In the genomic region with DNA sequence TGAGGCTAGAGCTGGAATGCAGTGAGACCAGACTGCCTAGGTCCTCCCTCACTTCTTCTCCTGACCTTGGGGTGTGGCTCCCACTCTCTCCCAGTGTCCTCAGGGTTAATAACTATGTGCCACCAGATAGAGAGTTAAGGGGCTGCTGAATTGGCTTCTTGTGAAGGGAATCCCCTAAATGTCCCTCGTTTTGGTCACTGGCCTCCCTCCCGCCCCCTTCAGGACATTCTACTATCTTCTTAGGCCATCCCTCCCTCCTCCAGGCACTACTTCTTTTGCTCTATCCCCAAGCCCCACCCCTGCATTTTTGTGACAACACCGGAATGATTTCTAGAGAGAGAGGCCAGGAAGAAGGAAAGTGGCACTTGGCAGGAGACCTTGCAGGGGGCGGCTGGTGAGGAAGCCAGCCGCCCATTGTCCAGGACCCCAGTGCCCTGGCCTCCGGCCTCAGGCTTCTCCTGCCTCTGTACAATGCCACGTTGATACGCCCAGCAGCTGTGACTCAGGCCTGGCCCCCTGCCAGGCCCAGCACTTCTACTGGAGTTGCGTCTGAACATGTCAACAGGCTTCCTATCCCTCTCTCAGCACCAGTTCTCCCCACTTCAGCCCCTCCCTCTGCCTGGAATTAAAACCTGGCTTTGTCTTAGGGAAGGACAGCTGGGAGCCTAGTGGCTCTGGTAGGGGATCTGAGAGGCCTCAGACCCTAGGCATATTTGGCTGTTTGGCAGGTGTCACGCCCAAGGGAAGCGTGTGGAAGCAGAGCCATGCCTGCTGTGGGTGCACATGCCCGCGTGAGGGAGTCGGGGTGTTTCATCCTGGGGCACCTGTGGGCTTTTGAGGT, we compare ENCODE assay signal across 1 cellular context.
TF ChIP-seq lines count a peak whose summit lies in the region.

No MANE protein-coding gene starts in this region.

TF ChIP-seq in K562, 482 proteins besides CTCF, POLR2A, EP300 and RAD21 (continued from another document and continues in another):
- TF ChIP-seq, protein P1, sequence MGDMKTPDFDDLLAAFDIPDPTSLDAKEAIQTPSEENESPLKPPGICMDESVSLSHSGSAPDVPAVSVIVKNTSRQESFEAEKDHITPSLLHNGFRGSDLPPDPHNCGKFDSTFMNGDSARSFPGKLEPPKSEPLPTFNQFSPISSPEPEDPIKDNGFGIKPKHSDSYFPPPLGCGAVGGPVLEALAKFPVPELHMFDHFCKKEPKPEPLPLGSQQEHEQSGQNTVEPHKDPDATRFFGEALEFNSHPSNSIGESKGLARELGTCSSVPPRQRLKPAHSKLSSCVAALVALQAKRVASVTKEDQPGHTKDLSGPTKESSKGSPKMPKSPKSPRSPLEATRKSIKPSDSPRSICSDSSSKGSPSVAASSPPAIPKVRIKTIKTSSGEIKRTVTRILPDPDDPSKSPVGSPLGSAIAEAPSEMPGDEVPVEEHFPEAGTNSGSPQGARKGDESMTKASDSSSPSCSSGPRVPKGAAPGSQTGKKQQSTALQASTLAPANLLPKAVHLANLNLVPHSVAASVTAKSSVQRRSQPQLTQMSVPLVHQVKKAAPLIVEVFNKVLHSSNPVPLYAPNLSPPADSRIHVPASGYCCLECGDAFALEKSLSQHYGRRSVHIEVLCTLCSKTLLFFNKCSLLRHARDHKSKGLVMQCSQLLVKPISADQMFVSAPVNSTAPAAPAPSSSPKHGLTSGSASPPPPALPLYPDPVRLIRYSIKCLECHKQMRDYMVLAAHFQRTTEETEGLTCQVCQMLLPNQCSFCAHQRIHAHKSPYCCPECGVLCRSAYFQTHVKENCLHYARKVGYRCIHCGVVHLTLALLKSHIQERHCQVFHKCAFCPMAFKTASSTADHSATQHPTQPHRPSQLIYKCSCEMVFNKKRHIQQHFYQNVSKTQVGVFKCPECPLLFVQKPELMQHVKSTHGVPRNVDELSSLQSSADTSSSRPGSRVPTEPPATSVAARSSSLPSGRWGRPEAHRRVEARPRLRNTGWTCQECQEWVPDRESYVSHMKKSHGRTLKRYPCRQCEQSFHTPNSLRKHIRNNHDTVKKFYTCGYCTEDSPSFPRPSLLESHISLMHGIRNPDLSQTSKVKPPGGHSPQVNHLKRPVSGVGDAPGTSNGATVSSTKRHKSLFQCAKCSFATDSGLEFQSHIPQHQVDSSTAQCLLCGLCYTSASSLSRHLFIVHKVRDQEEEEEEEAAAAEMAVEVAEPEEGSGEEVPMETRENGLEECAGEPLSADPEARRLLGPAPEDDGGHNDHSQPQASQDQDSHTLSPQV (IDR thresholded peaks at IDR 0.05), result peak; percentile 87
- no peak for TF ChIP-seq CBX2 (IDR thresholded peaks at IDR 0.05; ENCODE audit: insufficient read depth, low read length, poor library complexity, severe bottlenecking)
- TF ChIP-seq, protein P2, sequence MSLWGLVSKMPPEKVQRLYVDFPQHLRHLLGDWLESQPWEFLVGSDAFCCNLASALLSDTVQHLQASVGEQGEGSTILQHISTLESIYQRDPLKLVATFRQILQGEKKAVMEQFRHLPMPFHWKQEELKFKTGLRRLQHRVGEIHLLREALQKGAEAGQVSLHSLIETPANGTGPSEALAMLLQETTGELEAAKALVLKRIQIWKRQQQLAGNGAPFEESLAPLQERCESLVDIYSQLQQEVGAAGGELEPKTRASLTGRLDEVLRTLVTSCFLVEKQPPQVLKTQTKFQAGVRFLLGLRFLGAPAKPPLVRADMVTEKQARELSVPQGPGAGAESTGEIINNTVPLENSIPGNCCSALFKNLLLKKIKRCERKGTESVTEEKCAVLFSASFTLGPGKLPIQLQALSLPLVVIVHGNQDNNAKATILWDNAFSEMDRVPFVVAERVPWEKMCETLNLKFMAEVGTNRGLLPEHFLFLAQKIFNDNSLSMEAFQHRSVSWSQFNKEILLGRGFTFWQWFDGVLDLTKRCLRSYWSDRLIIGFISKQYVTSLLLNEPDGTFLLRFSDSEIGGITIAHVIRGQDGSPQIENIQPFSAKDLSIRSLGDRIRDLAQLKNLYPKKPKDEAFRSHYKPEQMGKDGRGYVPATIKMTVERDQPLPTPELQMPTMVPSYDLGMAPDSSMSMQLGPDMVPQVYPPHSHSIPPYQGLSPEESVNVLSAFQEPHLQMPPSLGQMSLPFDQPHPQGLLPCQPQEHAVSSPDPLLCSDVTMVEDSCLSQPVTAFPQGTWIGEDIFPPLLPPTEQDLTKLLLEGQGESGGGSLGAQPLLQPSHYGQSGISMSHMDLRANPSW (CRISPR knock-in tag; IDR thresholded peaks at IDR 0.05), result no peak
- peak; percentile 63 for TF ChIP-seq NFIX (CRISPR knock-in tag; IDR thresholded peaks at IDR 0.05; ENCODE audit: low read depth)
- TF ChIP-seq ARID2 (IDR thresholded peaks at IDR 0.05), result no peak
- no peak for TF ChIP-seq HDAC8 (tag; IDR thresholded peaks at IDR 0.05)
- no peak for TF ChIP-seq NFXL1 (CRISPR knock-in tag; IDR thresholded peaks at IDR 0.05)
- no peak for TF ChIP-seq ZKSCAN3 (CRISPR knock-in tag; IDR thresholded peaks at IDR 0.05)
- TF ChIP-seq, protein P3, sequence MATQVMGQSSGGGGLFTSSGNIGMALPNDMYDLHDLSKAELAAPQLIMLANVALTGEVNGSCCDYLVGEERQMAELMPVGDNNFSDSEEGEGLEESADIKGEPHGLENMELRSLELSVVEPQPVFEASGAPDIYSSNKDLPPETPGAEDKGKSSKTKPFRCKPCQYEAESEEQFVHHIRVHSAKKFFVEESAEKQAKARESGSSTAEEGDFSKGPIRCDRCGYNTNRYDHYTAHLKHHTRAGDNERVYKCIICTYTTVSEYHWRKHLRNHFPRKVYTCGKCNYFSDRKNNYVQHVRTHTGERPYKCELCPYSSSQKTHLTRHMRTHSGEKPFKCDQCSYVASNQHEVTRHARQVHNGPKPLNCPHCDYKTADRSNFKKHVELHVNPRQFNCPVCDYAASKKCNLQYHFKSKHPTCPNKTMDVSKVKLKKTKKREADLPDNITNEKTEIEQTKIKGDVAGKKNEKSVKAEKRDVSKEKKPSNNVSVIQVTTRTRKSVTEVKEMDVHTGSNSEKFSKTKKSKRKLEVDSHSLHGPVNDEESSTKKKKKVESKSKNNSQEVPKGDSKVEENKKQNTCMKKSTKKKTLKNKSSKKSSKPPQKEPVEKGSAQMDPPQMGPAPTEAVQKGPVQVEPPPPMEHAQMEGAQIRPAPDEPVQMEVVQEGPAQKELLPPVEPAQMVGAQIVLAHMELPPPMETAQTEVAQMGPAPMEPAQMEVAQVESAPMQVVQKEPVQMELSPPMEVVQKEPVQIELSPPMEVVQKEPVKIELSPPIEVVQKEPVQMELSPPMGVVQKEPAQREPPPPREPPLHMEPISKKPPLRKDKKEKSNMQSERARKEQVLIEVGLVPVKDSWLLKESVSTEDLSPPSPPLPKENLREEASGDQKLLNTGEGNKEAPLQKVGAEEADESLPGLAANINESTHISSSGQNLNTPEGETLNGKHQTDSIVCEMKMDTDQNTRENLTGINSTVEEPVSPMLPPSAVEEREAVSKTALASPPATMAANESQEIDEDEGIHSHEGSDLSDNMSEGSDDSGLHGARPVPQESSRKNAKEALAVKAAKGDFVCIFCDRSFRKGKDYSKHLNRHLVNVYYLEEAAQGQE (CRISPR knock-in tag; IDR thresholded peaks at IDR 0.05; ENCODE audit: low read depth), result no peak
- no peak for TF ChIP-seq EZH2 (IDR thresholded peaks at IDR 0.05; ENCODE audit: borderline replicate concordance, low read depth, low read length)
- no peak for TF ChIP-seq RHOXF2B (CRISPR knock-in tag; conservative IDR thresholded peaks at IDR 0.05)
- TF ChIP-seq DDX20 (tag; IDR thresholded peaks at IDR 0.05; ENCODE audit: low read depth), result no peak
- TF ChIP-seq BMI1 (IDR thresholded peaks at IDR 0.05; ENCODE audit: low read length), result no peak
- TF ChIP-seq BDP1 (IDR thresholded peaks at IDR 0.05; ENCODE audit: insufficient read depth, insufficient read length), result no peak
- no peak for TF ChIP-seq POLR2AphosphoS5 (IDR thresholded peaks at IDR 0.05; ENCODE audit: control insufficient read depth, insufficient read depth, low read depth, low read length)
- peak; percentile 86 for TF ChIP-seq MYNN (IDR thresholded peaks at IDR 0.05)
- no peak for TF ChIP-seq MYNN (CRISPR knock-in tag; IDR thresholded peaks at IDR 0.05)
- TF ChIP-seq, protein P4, sequence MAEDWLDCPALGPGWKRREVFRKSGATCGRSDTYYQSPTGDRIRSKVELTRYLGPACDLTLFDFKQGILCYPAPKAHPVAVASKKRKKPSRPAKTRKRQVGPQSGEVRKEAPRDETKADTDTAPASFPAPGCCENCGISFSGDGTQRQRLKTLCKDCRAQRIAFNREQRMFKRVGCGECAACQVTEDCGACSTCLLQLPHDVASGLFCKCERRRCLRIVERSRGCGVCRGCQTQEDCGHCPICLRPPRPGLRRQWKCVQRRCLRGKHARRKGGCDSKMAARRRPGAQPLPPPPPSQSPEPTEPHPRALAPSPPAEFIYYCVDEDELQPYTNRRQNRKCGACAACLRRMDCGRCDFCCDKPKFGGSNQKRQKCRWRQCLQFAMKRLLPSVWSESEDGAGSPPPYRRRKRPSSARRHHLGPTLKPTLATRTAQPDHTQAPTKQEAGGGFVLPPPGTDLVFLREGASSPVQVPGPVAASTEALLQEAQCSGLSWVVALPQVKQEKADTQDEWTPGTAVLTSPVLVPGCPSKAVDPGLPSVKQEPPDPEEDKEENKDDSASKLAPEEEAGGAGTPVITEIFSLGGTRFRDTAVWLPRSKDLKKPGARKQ (CRISPR knock-in tag; IDR thresholded peaks at IDR 0.05), result no peak
- TF ChIP-seq, protein P5, sequence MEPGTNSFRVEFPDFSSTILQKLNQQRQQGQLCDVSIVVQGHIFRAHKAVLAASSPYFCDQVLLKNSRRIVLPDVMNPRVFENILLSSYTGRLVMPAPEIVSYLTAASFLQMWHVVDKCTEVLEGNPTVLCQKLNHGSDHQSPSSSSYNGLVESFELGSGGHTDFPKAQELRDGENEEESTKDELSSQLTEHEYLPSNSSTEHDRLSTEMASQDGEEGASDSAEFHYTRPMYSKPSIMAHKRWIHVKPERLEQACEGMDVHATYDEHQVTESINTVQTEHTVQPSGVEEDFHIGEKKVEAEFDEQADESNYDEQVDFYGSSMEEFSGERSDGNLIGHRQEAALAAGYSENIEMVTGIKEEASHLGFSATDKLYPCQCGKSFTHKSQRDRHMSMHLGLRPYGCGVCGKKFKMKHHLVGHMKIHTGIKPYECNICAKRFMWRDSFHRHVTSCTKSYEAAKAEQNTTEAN (CRISPR knock-in tag; IDR thresholded peaks at IDR 0.05), result no peak
- TF ChIP-seq MAFF (IDR thresholded peaks at IDR 0.05; ENCODE audit: low read length), result no peak
- no peak for TF ChIP-seq ELF4 (CRISPR knock-in tag; IDR thresholded peaks at IDR 0.05)
- no peak for TF ChIP-seq ZKSCAN8 (CRISPR knock-in tag; IDR thresholded peaks at IDR 0.05)
- 0 out of 2 replicates have a peak, but pooled peaks have one; percentile 42 for TF ChIP-seq ZC3H4 (CRISPR knock-in tag; IDR thresholded peaks at IDR 0.05; ENCODE audit: borderline replicate concordance)
- TF ChIP-seq ZNF668 (CRISPR knock-in tag; IDR thresholded peaks at IDR 0.05), result no peak
- TF ChIP-seq COPS2 (conservative IDR thresholded peaks at IDR 0.05), result no peak
- no peak for TF ChIP-seq ZNF143 (CRISPR knock-in tag; IDR thresholded peaks at IDR 0.05)
- TF ChIP-seq, protein P6, sequence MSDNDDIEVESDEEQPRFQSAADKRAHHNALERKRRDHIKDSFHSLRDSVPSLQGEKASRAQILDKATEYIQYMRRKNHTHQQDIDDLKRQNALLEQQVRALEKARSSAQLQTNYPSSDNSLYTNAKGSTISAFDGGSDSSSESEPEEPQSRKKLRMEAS (CRISPR knock-in tag; IDR thresholded peaks at IDR 0.05), result 0 out of 2 replicates have a peak, but pooled peaks have one; percentile 18
- no peak for TF ChIP-seq HMG20B (CRISPR knock-in tag; IDR thresholded peaks at IDR 0.05)
- TF ChIP-seq ZNF696 (CRISPR knock-in tag; conservative IDR thresholded peaks at IDR 0.05), result no peak
- TF ChIP-seq KAT7 (CRISPR knock-in tag; IDR thresholded peaks at IDR 0.05; ENCODE audit: borderline replicate concordance), result no peak
- no peak for TF ChIP-seq SP2 (IDR thresholded peaks at IDR 0.05; ENCODE audit: extremely low read depth, low read depth, low read length, poor library complexity, severe bottlenecking)
- TF ChIP-seq MTA2 (IDR thresholded peaks at IDR 0.05; ENCODE audit: low read depth), result no peak
- no peak for TF ChIP-seq CSDE1 (IDR thresholded peaks at IDR 0.05)
- TF ChIP-seq, protein P7, sequence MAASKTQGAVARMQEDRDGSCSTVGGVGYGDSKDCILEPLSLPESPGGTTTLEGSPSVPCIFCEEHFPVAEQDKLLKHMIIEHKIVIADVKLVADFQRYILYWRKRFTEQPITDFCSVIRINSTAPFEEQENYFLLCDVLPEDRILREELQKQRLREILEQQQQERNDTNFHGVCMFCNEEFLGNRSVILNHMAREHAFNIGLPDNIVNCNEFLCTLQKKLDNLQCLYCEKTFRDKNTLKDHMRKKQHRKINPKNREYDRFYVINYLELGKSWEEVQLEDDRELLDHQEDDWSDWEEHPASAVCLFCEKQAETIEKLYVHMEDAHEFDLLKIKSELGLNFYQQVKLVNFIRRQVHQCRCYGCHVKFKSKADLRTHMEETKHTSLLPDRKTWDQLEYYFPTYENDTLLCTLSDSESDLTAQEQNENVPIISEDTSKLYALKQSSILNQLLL (CRISPR knock-in tag; IDR thresholded peaks at IDR 0.05; ENCODE audit: borderline replicate concordance), result no peak
- peak in 1 of 2 experiments; percentile 83; a peak in 1 of 4 replicates for TF ChIP-seq HDAC1 (IDR thresholded peaks at IDR 0.05)
- TF ChIP-seq, protein P8, sequence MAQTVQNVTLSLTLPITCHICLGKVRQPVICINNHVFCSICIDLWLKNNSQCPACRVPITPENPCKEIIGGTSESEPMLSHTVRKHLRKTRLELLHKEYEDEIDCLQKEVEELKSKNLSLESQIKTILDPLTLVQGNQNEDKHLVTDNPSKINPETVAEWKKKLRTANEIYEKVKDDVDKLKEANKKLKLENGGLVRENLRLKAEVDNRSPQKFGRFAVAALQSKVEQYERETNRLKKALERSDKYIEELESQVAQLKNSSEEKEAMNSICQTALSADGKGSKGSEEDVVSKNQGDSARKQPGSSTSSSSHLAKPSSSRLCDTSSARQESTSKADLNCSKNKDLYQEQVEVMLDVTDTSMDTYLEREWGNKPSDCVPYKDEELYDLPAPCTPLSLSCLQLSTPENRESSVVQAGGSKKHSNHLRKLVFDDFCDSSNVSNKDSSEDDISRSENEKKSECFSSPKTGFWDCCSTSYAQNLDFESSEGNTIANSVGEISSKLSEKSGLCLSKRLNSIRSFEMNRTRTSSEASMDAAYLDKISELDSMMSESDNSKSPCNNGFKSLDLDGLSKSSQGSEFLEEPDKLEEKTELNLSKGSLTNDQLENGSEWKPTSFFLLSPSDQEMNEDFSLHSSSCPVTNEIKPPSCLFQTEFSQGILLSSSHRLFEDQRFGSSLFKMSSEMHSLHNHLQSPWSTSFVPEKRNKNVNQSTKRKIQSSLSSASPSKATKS (CRISPR knock-in tag; IDR thresholded peaks at IDR 0.05), result no peak
- TF ChIP-seq CHD2 (IDR thresholded peaks at IDR 0.05; ENCODE audit: low read depth, low read length), result no peak
- TF ChIP-seq CC2D1A (IDR thresholded peaks at IDR 0.05), result no peak; the same call in 1 of the 2 replicates
- TF ChIP-seq ZNF699 (CRISPR knock-in tag; IDR thresholded peaks at IDR 0.05; ENCODE audit: insufficient replicate concordance), result no peak
- no peak for TF ChIP-seq ZNF717 (CRISPR knock-in tag; IDR thresholded peaks at IDR 0.05)
- no peak for TF ChIP-seq CBX1 (IDR thresholded peaks at IDR 0.05; ENCODE audit: low read depth)
- TF ChIP-seq, protein P9, sequence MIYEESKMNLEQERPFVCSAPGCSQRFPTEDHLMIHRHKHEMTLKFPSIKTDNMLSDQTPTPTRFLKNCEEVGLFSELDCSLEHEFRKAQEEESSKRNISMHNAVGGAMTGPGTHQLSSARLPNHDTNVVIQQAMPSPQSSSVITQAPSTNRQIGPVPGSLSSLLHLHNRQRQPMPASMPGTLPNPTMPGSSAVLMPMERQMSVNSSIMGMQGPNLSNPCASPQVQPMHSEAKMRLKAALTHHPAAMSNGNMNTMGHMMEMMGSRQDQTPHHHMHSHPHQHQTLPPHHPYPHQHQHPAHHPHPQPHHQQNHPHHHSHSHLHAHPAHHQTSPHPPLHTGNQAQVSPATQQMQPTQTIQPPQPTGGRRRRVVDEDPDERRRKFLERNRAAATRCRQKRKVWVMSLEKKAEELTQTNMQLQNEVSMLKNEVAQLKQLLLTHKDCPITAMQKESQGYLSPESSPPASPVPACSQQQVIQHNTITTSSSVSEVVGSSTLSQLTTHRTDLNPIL (CRISPR knock-in tag; IDR thresholded peaks at IDR 0.05), result no peak
- no peak for TF ChIP-seq DNMT1 (IDR thresholded peaks at IDR 0.05)
